Comparison of ENCODE assay signal across 11 cellular contexts in genomic region chr1:40067023-40067422, GRCh38. TPM values are rescaled to one million over a fixed set of nuclear protein-coding genes. Genes with fewer than 3 reads are reported as not detected.
DNase-seq lines count a peak whose midpoint lies in the region; ATAC-seq and TF ChIP-seq lines count a peak whose summit lies in the region.
"Had no signal": no experiment of that assay in that cellular context is flagged by ENCODE, and none has a peak within 500 bp of the region (broad histone marks: within the 10 kb centered on the region; RNA-seq: fewer than 3 reads in every experiment).

No MANE protein-coding gene starts in this region.

- no peak overlapping the region for H3K4me3 ChIP-seq in CD4-positive, alpha-beta memory T cell (ENCODE audit: low read length in 2 of 2)
- no peak overlapping the region for H3K4me3 ChIP-seq in IMR-90 (ENCODE audit: insufficient read depth, low read depth, low read length)
- no peak overlapping the region for H3K4me3 ChIP-seq in naive thymus-derived CD4-positive, alpha-beta T cell (ENCODE audit: low read length)
- H3K4me3 ChIP-seq in OCI-LY7 (ENCODE audit: low read depth, low read length, poor library complexity, severe bottlenecking) = no peak overlapping the region
- H3K4me3 ChIP-seq in sigmoid colon = no peak overlapping the region

- no peak for TF ChIP-seq CTCF in IMR-90 (conservative IDR thresholded peaks at IDR 0.05; ENCODE audit: low read depth, low read length)
- TF ChIP-seq CTCF in GM10248 (IDR thresholded peaks at IDR 0.05; ENCODE audit: control extremely low read depth, extremely low read depth, low read depth, missing control alignments) = no peak
- no peak for TF ChIP-seq CTCF in OCI-LY7 (conservative IDR thresholded peaks at IDR 0.05; ENCODE audit: low read length)
- no peak for TF ChIP-seq CTCF in sigmoid colon (IDR thresholded peaks at IDR 0.05)

- H4K20me1 ChIP-seq in IMR-90 (ENCODE audit: insufficient read depth, low read length) (peaks cover 15% of the 10 kb centered on the region), OCI-LY7 (ENCODE audit: insufficient read depth, low read length) (peaks cover 4% of the 10 kb centered on the region; the same call in 1 of the 2 replicates)

- H2BK120ac ChIP-seq in IMR-90 (ENCODE audit: low read depth, low read length) = no peak overlapping the region

- TF ChIP-seq EP300 in sigmoid colon (IDR thresholded peaks at IDR 0.05) = no peak

- H4K91ac ChIP-seq in IMR-90 (ENCODE audit: insufficient read depth, low read depth, low read length) = no peak overlapping the region

- H3K9me1 ChIP-seq in IMR-90 (ENCODE audit: insufficient read depth, low read length) = peaks cover 6% of the 10 kb centered on the region

- ATAC-seq in IMR-90 (ENCODE audit: low read depth) (no peak; the same call in 1 of the 2 replicates), HG02938 (IDR thresholded peaks at IDR 0.05; ENCODE audit: unreplicated experiment) (no peak)
- no peak for ATAC-seq in activated naive CD8-positive, alpha-beta T cell treated with anti-CD3 and anti-CD28 coated beads, Interleukin-2, amount 50 U/mL, for 24 hours
- no peak for ATAC-seq in naive thymus-derived CD4-positive, alpha-beta T cell
- ATAC-seq: HCT116 had no signal

- peaks cover 11% of the 10 kb centered on the region; the same call in 1 of the 2 replicates for H3K79me2 ChIP-seq in OCI-LY7 (ENCODE audit: insufficient read depth, low read depth, low read length)

- no peak overlapping the region for H2AFZ ChIP-seq in IMR-90 (replicated peaks; ENCODE audit: low read length, poor library complexity)
- H2AFZ ChIP-seq in OCI-LY7 (ENCODE audit: low read length) = no peak overlapping the region

- CTCF ChIA-PET in CD4-positive, alpha-beta memory T cell (lab: Charles Lee; ENCODE audit: partially characterized antibody) = interaction anchor here (1.5 to 4.5 kb wide), 2 partner anchors 10 to 11 kb away, joined by 5 to 27 read pairs; no protein-coding TSS in a partner anchor
- CTCF ChIA-PET in IMR-90 (lab: Yijun Ruan, JAX) = no interaction called here
- CTCF ChIA-PET in naive thymus-derived CD4-positive, alpha-beta T cell (lab: Charles Lee) = interaction anchor here (0.6 to 2.1 kb wide), 4 partner anchors 12 to 391 kb away, joined by 3 to 6 read pairs (median 3); no protein-coding TSS in a partner anchor
- CTCF ChIA-PET in GM10248 (lab: Yijun Ruan, JAX) = interaction anchor here (1.1 to 8.4 kb wide), 4 partner anchors 10 to 271 kb away, joined by 3 to 61 read pairs (median 4); no protein-coding TSS in a partner anchor
- CTCF ChIA-PET in OCI-LY7 (lab: Charles Lee; ENCODE audit: unreplicated experiment) = no interaction called here

- H3K56ac ChIP-seq in IMR-90 (ENCODE audit: extremely low read depth, insufficient read depth, low read length) = no peak overlapping the region

- no peak overlapping the region for H3K4me2 ChIP-seq in IMR-90 (ENCODE audit: low read depth, low read length)
- H3K4me2 ChIP-seq in OCI-LY7 (ENCODE audit: low read length) = no peak overlapping the region

- H3K9ac ChIP-seq in IMR-90 (ENCODE audit: low read depth, low read length) = no peak overlapping the region

- peak overlapping the region; percentile 55 for H2AK9ac ChIP-seq in IMR-90 (replicated peaks; ENCODE audit: low read depth, low read length, poor library complexity)

- no peaks in the 10 kb centered on the region for H3K27me3 ChIP-seq in CD4-positive, alpha-beta memory T cell (ENCODE audit: insufficient read depth, low read length)
- H3K27me3 ChIP-seq in IMR-90 (ENCODE audit: control insufficient read depth, insufficient read depth, low read length) (no peaks in the 10 kb centered on the region), sigmoid colon (no peaks in the 10 kb centered on the region)
- no peaks in the 10 kb centered on the region for H3K27me3 ChIP-seq in naive thymus-derived CD4-positive, alpha-beta T cell (ENCODE audit: control insufficient read depth in 2 of 2, insufficient read depth in 2 of 2, low read length in 2 of 2)

- in situ Hi-C loops in IMR-90 (cut with MboI; ENCODE audit: low sequenced_read_pairs) = no loop called here

- peak overlapping the region; percentile 10 to 95 (median 84) for H3K27ac Mint-ChIP-seq in CD4-positive, alpha-beta memory T cell
- H3K27ac Mint-ChIP-seq in activated naive CD8-positive, alpha-beta T cell treated with anti-CD3 and anti-CD28 coated beads, Interleukin-2, amount 50 U/mL, for 24 hours = peak overlapping the region; percentile 89
- H3K27ac Mint-ChIP-seq in naive thymus-derived CD4-positive, alpha-beta T cell = peak overlapping the region; percentile 37 to 97 (median 91)

- peak overlapping the region in 1 of 2 experiments; percentile 19; a peak in 1 of 4 replicates for H4K8ac ChIP-seq in IMR-90 (ENCODE audit: low read depth in 2 of 2, low read length in 2 of 2)

- H3K79me1 ChIP-seq in IMR-90 (ENCODE audit: low read depth in 1 of 2, low read length in 2 of 2) = peaks cover 35 to 72% of the 10 kb centered on the region in 2 experiments

- peak overlapping the region; percentile 73 for H3K23ac ChIP-seq in IMR-90 (ENCODE audit: low read depth, low read length)

- no peak overlapping the region for H4K5ac ChIP-seq in IMR-90 (ENCODE audit: low read depth, low read length)

- no peak for TF ChIP-seq RAD21 in IMR-90 (IDR thresholded peaks at IDR 0.05; ENCODE audit: low read length)

- no peaks in the 10 kb centered on the region for H3K9me3 ChIP-seq in CD4-positive, alpha-beta memory T cell (ENCODE audit: control insufficient read depth in 1 of 2, low read length in 2 of 2)
- H3K9me3 ChIP-seq in IMR-90 (ENCODE audit: control insufficient read depth, insufficient read depth, low read length) = no peaks in the 10 kb centered on the region
- no peaks in the 10 kb centered on the region for H3K9me3 ChIP-seq in naive thymus-derived CD4-positive, alpha-beta T cell (ENCODE audit: control insufficient read depth in 2 of 3, low read length in 3 of 3)
- no peaks in the 10 kb centered on the region for H3K9me3 ChIP-seq in OCI-LY7 (ENCODE audit: low read length)
- H3K9me3 ChIP-seq in sigmoid colon = no peaks in the 10 kb centered on the region

- H3K4ac ChIP-seq in IMR-90 (ENCODE audit: low read depth, low read length) = no peak overlapping the region; the same call in 1 of the 2 replicates

- H2BK15ac ChIP-seq in IMR-90 (ENCODE audit: low read depth, low read length) = no peak overlapping the region

- POLR2A ChIA-PET in CD4-positive, alpha-beta memory T cell (lab: Charles Lee; ENCODE audit: partially characterized antibody) = interaction anchor here (0.9 to 3.5 kb wide), 2 partner anchors 27 to 28 kb away, joined by 3 to 23 read pairs; partner anchors contain the start of gene CAP1
- POLR2A ChIA-PET in IMR-90 (lab: Charles Lee; ENCODE audit: unreplicated experiment) (no interaction called here), GM10248 (lab: Yijun Ruan, JAX) (no interaction called here), OCI-LY7 (lab: Charles Lee) (no interaction called here)
- POLR2A ChIA-PET in naive thymus-derived CD4-positive, alpha-beta T cell (lab: Charles Lee) = interaction anchor here (1.1 to 21.3 kb wide), 2 partner anchors 22 to 33 kb away, joined by 3 to 306 read pairs; partner anchors contain the start of gene CAP1

- no peak for DNase-seq in CD4-positive, alpha-beta memory T cell
- DNase-seq in IMR-90 (peak; percentile 47), GM10248 (ENCODE audit: extremely low spot score) (no peak), OCI-LY7 (ENCODE audit: low spot score) (no peak), sigmoid colon (no peak)
- DNase-seq in activated naive CD8-positive, alpha-beta T cell treated with anti-CD3 and anti-CD28 coated beads, Interleukin-2, amount 50 U/mL, for 24 hours = no peak
- DNase-seq in naive thymus-derived CD4-positive, alpha-beta T cell = no peak
- DNase-seq: islet precursor cell, NCI-H187 treated with DMSO at 0.1 percent for 48 hours had no signal

- H3K9me3 Mint-ChIP-seq in CD4-positive, alpha-beta memory T cell = no peaks in the 10 kb centered on the region
- no peaks in the 10 kb centered on the region for H3K9me3 Mint-ChIP-seq in activated naive CD8-positive, alpha-beta T cell treated with anti-CD3 and anti-CD28 coated beads, Interleukin-2, amount 50 U/mL, for 24 hours
- H3K9me3 Mint-ChIP-seq in naive thymus-derived CD4-positive, alpha-beta T cell = no peaks in the 10 kb centered on the region

- H3K18ac ChIP-seq in IMR-90 (ENCODE audit: low read depth, low read length) = no peak overlapping the region

- H3K4me1 Mint-ChIP-seq in CD4-positive, alpha-beta memory T cell = peaks cover 32 to 42% (median 36%) of the 10 kb centered on the region in 4 donors
- peaks cover 45% of the 10 kb centered on the region for H3K4me1 Mint-ChIP-seq in activated naive CD8-positive, alpha-beta T cell treated with anti-CD3 and anti-CD28 coated beads, Interleukin-2, amount 50 U/mL, for 24 hours
- peaks cover 37 to 55% (median 50%) of the 10 kb centered on the region in 7 donors for H3K4me1 Mint-ChIP-seq in naive thymus-derived CD4-positive, alpha-beta T cell

- peaks cover 24% of the 10 kb centered on the region for H3K4me1 ChIP-seq in CD4-positive, alpha-beta memory T cell (ENCODE audit: insufficient read depth, low read length)
- H3K4me1 ChIP-seq in IMR-90 (ENCODE audit: control insufficient read depth, insufficient read depth, low read length) (no peaks in the 10 kb centered on the region), OCI-LY7 (ENCODE audit: insufficient read depth, low read length, poor library complexity, severe bottlenecking) (peaks cover 44% of the 10 kb centered on the region), sigmoid colon (no peaks in the 10 kb centered on the region)
- peaks cover 7 to 47% of the 10 kb centered on the region in 2 donors for H3K4me1 ChIP-seq in naive thymus-derived CD4-positive, alpha-beta T cell (ENCODE audit: control insufficient read depth in 2 of 2, insufficient read depth in 2 of 2, low read length in 2 of 2)

- peaks cover 84% of the 10 kb centered on the region for H3K36me3 ChIP-seq in CD4-positive, alpha-beta memory T cell (ENCODE audit: insufficient read depth, low read length)
- peaks cover 75% of the 10 kb centered on the region for H3K36me3 ChIP-seq in IMR-90 (ENCODE audit: control insufficient read depth, insufficient read depth, low read length)
- peaks cover 58 to 91% (median 82%) of the 10 kb centered on the region in 3 experiments for H3K36me3 ChIP-seq in naive thymus-derived CD4-positive, alpha-beta T cell (ENCODE audit: control insufficient read depth in 2 of 3, insufficient read depth in 3 of 3, low read length in 3 of 3)
- peaks cover 95% of the 10 kb centered on the region for H3K36me3 ChIP-seq in OCI-LY7 (ENCODE audit: insufficient read depth, low read length)
- peaks cover 60 to 100% (median 94%) of the 10 kb centered on the region in 4 donors for H3K36me3 ChIP-seq in sigmoid colon

- WGBS in IMR-90 (ENCODE audit: extremely low coverage in 2 of 2, insufficient read length in 1 of 2), 2 experiments = 71% methylated on average over 1 of the region's 2 CpGs; no CpG with 5 or more reads in 1 of the 2 experiments
- 85 to 89% methylated on average over 2 of the region's 2 CpGs for WGBS in sigmoid colon, 2 donors

- H2BK20ac ChIP-seq in IMR-90 (ENCODE audit: low read depth, low read length) = peak overlapping the region; percentile 63; the same call in 1 of the 2 replicates

- no TSS peak for BruUV-seq in IMR-90 (replicated peaks; lab: Mats Ljungman, UMichigan)
- BruUV-seq in OCI-LY7 (replicated peaks; lab: Mats Ljungman, UMichigan) = no TSS peak

- no peak overlapping the region; the same call in 1 of the 2 replicates for H3K14ac ChIP-seq in IMR-90 (replicated peaks; ENCODE audit: low read depth, low read length)

- no peak overlapping the region for H3K27ac ChIP-seq in CD4-positive, alpha-beta memory T cell (ENCODE audit: low read depth, low read length)
- H3K27ac ChIP-seq in IMR-90 (ENCODE audit: insufficient read depth, low read length) = no peak overlapping the region
- H3K27ac ChIP-seq in naive thymus-derived CD4-positive, alpha-beta T cell (ENCODE audit: low read depth, low read length) = peak overlapping the region; percentile 63
- H3K27ac ChIP-seq in OCI-LY7 (ENCODE audit: low read depth, low read length, poor library complexity, severe bottlenecking) = no peak overlapping the region
- no peak overlapping the region for H3K27ac ChIP-seq in sigmoid colon

- H3K9me2 ChIP-seq in OCI-LY7 (ENCODE audit: insufficient read depth, low read length) = no peaks in the 10 kb centered on the region

- intact Hi-C loops in CD4-positive, alpha-beta memory T cell (cut with micrococcal nuclease) = no loop called here
- intact Hi-C loops in IMR-90 (cut with micrococcal nuclease) = no loop called here
- intact Hi-C loops in naive thymus-derived CD4-positive, alpha-beta T cell (cut with micrococcal nuclease) = no loop called here
- intact Hi-C loops in OCI-LY7 (cut with micrococcal nuclease; ENCODE audit: unreplicated experiment) = no loop called here
- intact Hi-C loops in sigmoid colon (cut with DNase I) = no loop called here

- H2AK5ac ChIP-seq in IMR-90 (ENCODE audit: low read depth, low read length) = no peak overlapping the region

- H3K4me3 Mint-ChIP-seq in CD4-positive, alpha-beta memory T cell = no peak overlapping the region
- no peak overlapping the region for H3K4me3 Mint-ChIP-seq in activated naive CD8-positive, alpha-beta T cell treated with anti-CD3 and anti-CD28 coated beads, Interleukin-2, amount 50 U/mL, for 24 hours
- H3K4me3 Mint-ChIP-seq in naive thymus-derived CD4-positive, alpha-beta T cell = peak overlapping the region in 3 of 10 donors; percentile 9 to 39 (median 16)

- H2BK5ac ChIP-seq in IMR-90 (ENCODE audit: low read depth, low read length, poor library complexity, severe bottlenecking) = peak overlapping the region; percentile 60

- peaks cover 77 to 80% of the 10 kb centered on the region in 2 donors for H3K36me3 Mint-ChIP-seq in CD4-positive, alpha-beta memory T cell
- peaks cover 82% of the 10 kb centered on the region for H3K36me3 Mint-ChIP-seq in activated naive CD8-positive, alpha-beta T cell treated with anti-CD3 and anti-CD28 coated beads, Interleukin-2, amount 50 U/mL, for 24 hours (ENCODE audit: low read depth)
- H3K36me3 Mint-ChIP-seq in naive thymus-derived CD4-positive, alpha-beta T cell = peaks cover 35 to 77% (median 68%) of the 10 kb centered on the region in 5 donors

- dilution Hi-C loops in IMR-90 (cut with HindIII; ENCODE audit: low sequenced_read_pairs, unreplicated experiment) = no loop called here

- TF ChIP-seq POLR2A in IMR-90 (IDR thresholded peaks at IDR 0.05; ENCODE audit: low read depth, low read length) = no peak
- TF ChIP-seq POLR2A in sigmoid colon (IDR thresholded peaks at IDR 0.05) = no peak

- no peaks in the 10 kb centered on the region for H3K27me3 Mint-ChIP-seq in CD4-positive, alpha-beta memory T cell
- no peaks in the 10 kb centered on the region for H3K27me3 Mint-ChIP-seq in activated naive CD8-positive, alpha-beta T cell treated with anti-CD3 and anti-CD28 coated beads, Interleukin-2, amount 50 U/mL, for 24 hours
- no peaks in the 10 kb centered on the region for H3K27me3 Mint-ChIP-seq in naive thymus-derived CD4-positive, alpha-beta T cell

RNA-seq across cellular contexts. Expression of gene CAP1, which starts 26.5 kb away (rescaled TPM):
- 100 to 1,000 TPM; 285 to 305 TPM for total RNA-seq in CD4-positive, alpha-beta memory T cell
- polyA plus RNA-seq in CD4-positive, alpha-beta memory T cell = 100 to 1,000 TPM; 629 to 725 TPM
- total RNA-seq in IMR-90 (2012; rRNA removed) (756 and 792 TPM in 2 replicates), OCI-LY7 (2022) (276 and 296 TPM in 2 replicates), sigmoid colon (100 to 1,000 TPM; 177 to 234 (median 231) TPM)
- polyA plus RNA-seq in IMR-90 (2012; rRNA removed) (405 and 434 TPM in 2 replicates), sigmoid colon (100 to 1,000 TPM; 286 to 412 (median 346) TPM)
- polyA plus RNA-seq in IMR-90 (2012; cell fraction: cytosol; rRNA removed) = 135 and 138 TPM in 2 replicates
- polyA plus RNA-seq in IMR-90 (2012; cell fraction: nucleus; rRNA removed; ENCODE audit: low replicate concordance) = 70.1 and 267 TPM in 2 replicates
- total RNA-seq in naive thymus-derived CD4-positive, alpha-beta T cell = 100 to 1,000 TPM; 176 to 683 (median 282) TPM
- polyA plus RNA-seq in naive thymus-derived CD4-positive, alpha-beta T cell = 100 to 1,000 TPM; 519 to 668 TPM
- 184 and 193 TPM in 2 replicates for total RNA-seq in OCI-LY7 (2014; rRNA removed; shearing (Covaris generic))

RNA-seq across cellular contexts. Expression of gene PPT1, which starts 30.0 kb away (rescaled TPM):
- 10 to 100 TPM; 56.7 to 64.8 TPM for total RNA-seq in CD4-positive, alpha-beta memory T cell
- polyA plus RNA-seq in CD4-positive, alpha-beta memory T cell = 100 to 1,000 TPM; 175 to 292 TPM
- total RNA-seq in IMR-90 (2012; rRNA removed) (41.4 and 55.4 TPM in 2 replicates), OCI-LY7 (2022) (66.5 and 75.4 TPM in 2 replicates), sigmoid colon (10 to 100 TPM; 70.4 to 86.7 (median 75.9) TPM)
- polyA plus RNA-seq in IMR-90 (2012; rRNA removed) (19.9 and 22.7 TPM in 2 replicates), sigmoid colon (10 to 100 TPM; 10.2 to 76.3 (median 54.9) TPM)
- polyA plus RNA-seq in IMR-90 (2012; cell fraction: cytosol; rRNA removed) = 9.5 and 13.9 TPM in 2 replicates
- polyA plus RNA-seq in IMR-90 (2012; cell fraction: nucleus; rRNA removed; ENCODE audit: low replicate concordance) = 4.2 and 13.5 TPM in 2 replicates
- 100 to 1,000 TPM in 2 of 5 experiments, 10 to 100 TPM in 3; 51.8 to 114 (median 62.6) TPM for total RNA-seq in naive thymus-derived CD4-positive, alpha-beta T cell
- polyA plus RNA-seq in naive thymus-derived CD4-positive, alpha-beta T cell = 100 to 1,000 TPM; 240 to 264 TPM
- 49.7 and 55.9 TPM in 2 replicates for total RNA-seq in OCI-LY7 (2014; rRNA removed; shearing (Covaris generic))

Comparison
In these comparisons a context has a peak if more than half of its experiments do, and no peak if none do; other contexts are left out.
1. CTCF ChIA-PET loops: an anchor here in CD4-positive, alpha-beta memory T cell (1.5 to 4.5 kb wide), naive thymus-derived CD4-positive, alpha-beta T cell (0.6 to 2.1 kb wide) and GM10248 (1.1 to 8.4 kb wide); none called in IMR-90 and OCI-LY7.
2. POLR2A ChIA-PET loops: an anchor here in CD4-positive, alpha-beta memory T cell (0.9 to 3.5 kb wide) and naive thymus-derived CD4-positive, alpha-beta T cell (1.1 to 21.3 kb wide); none called in IMR-90, GM10248 and OCI-LY7.